Comparison of ENCODE assay signal across 25 cellular contexts in the genomic region with DNA sequence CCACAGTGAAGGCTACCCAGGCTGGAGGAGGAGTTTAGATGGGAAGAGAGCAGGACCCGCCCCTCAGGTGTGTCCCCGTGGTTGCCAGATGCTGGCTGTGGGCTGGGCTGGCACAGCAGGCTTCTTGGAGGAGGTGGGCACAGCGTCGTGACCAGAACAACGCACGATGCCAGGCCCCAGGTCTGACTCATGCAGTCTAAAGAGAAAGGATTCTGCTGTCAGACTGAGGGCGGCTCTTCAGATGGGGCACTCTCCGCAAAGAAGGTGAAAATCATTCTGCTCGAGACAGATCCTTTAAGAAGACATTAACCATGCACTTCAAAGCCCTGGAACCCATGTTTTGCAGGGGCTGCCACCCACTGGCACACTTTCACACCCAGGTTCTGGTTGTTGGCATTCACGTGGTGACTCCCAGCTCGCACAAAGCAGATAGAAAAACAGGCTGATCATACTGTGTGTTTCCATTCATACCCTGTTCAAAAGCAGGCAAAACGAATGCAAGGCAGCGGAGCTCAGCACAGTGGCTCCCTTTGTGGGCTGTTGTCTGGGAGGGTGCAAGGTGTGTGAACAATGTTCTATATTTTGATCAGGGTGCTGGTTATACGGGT. TPM values are rescaled to one million over a fixed set of nuclear protein-coding genes. Genes with fewer than 3 reads are reported as not detected.
DNase-seq lines count a peak whose midpoint lies in the region; ATAC-seq and TF ChIP-seq lines count a peak whose summit lies in the region.
"Had no signal": no experiment of that assay in that cellular context is flagged by ENCODE, and none has a peak within 500 bp of the region (broad histone marks: within the 10 kb centered on the region; RNA-seq: fewer than 3 reads in every experiment).

No MANE protein-coding gene starts in this region.

- no peaks in the 10 kb centered on the region for H3K36me3 ChIP-seq in BLaER1 treated with 17β-estradiol and CSF1 and Interleukin-3, amounts not matched to agents 10 nM and 100 nM
- H3K36me3 ChIP-seq in H7 (replicated peaks; ENCODE audit: control insufficient read depth, insufficient read depth, low read length): no peaks in the 10 kb centered on the region
- H3K36me3 ChIP-seq: brain microvascular endothelial cell, esophagus muscularis mucosa, left lung had no signal

- peak overlapping the region in 2 of 11 experiments; percentile 13 to 55; a peak in 3 of 22 replicates for H3K27ac ChIP-seq in BLaER1 treated with 17β-estradiol and CSF1 and Interleukin-3, amounts not matched to agents 10 nM and 100 nM
- H3K27ac ChIP-seq: brain microvascular endothelial cell, esophagus muscularis mucosa, left lung, SK-N-MC, testis, WERI-Rb-1 had no signal

- peaks cover 46 to 68% (median 57%) of the 10 kb centered on the region in 10 experiments for H3K4me1 ChIP-seq in BLaER1 treated with 17β-estradiol and CSF1 and Interleukin-3, amounts not matched to agents 10 nM and 100 nM
- H3K4me1 ChIP-seq: left lung, testis had no signal

- H3K9me3 ChIP-seq in BLaER1 treated with 17β-estradiol and CSF1 and Interleukin-3, amounts not matched to agents 10 nM and 100 nM (replicated peaks in 1 of 11): peaks cover 0 to 9% (median 4%) of the 10 kb centered on the region in 11 experiments; a peak in 3 of 22 replicates
- H3K9me3 ChIP-seq: esophagus muscularis mucosa, left lung, testis had no signal

- H3K27me3 ChIP-seq in BLaER1 treated with 17β-estradiol and CSF1 and Interleukin-3, amounts not matched to agents 10 nM and 100 nM: peaks cover 0 to 5% (median 0%) of the 10 kb centered on the region in 11 experiments; a peak in 2 of 22 replicates
- no peaks in the 10 kb centered on the region; the same call in 1 of the 2 replicates for H3K27me3 ChIP-seq in H7 (ENCODE audit: control insufficient read depth, insufficient read depth, low read length)
- H3K27me3 ChIP-seq: testis had no signal

- ATAC-seq in HG03520 (IDR thresholded peaks at IDR 0.05; ENCODE audit: unreplicated experiment) (no peak), HG02938 (IDR thresholded peaks at IDR 0.05; ENCODE audit: unreplicated experiment) (no peak)
- ATAC-seq: left lung had no signal

- no peaks in the 10 kb centered on the region for H3K9me3 Mint-ChIP-seq in neural crest cell
- H3K9me3 Mint-ChIP-seq: CD4-positive, alpha-beta T cell; naive B cell had no signal

- H3K4me3 Mint-ChIP-seq in neural crest cell: no peak overlapping the region
- H3K4me3 Mint-ChIP-seq: CD4-positive, alpha-beta T cell; HFFc6; immature natural killer cell; naive B cell had no signal

- TF ChIP-seq CTCF in neural crest cell (conservative IDR thresholded peaks at IDR 0.05): no peak

- H4K20me1 ChIP-seq in BLaER1 treated with 17β-estradiol and CSF1 and Interleukin-3, amounts not matched to agents 10 nM and 100 nM: no peaks in the 10 kb centered on the region

- H3K36me3 Mint-ChIP-seq in neural crest cell (ENCODE audit: low read depth): peaks cover 10% of the 10 kb centered on the region
- H3K36me3 Mint-ChIP-seq: immature natural killer cell, naive B cell had no signal

- peak; percentile 57 for DNase-seq in H7
- peak; percentile 59 for DNase-seq in astrocyte of the hippocampus (ENCODE audit: low read depth, low spot score)
- no peak for DNase-seq in neural crest cell (ENCODE audit: low read depth, low spot score)
- no peak for DNase-seq in NCI-H345 treated with DMSO at 0.1 percent for 48 hours (lab: John Stamatoyannopoulos, UW; ENCODE audit: unreplicated experiment)
- DNase-seq: activated effector memory CD4-positive, alpha-beta T cell treated with Interleukin-2 at 50 U/mL for 16 hours; brain microvascular endothelial cell; CD4-positive, alpha-beta T cell; DMS 273 treated with DMSO at 0.1 percent for 48 hours; HFFc6; hippocampal formation; immature natural killer cell; left lung; MV-4-11; naive B cell; NCI-H2171; NCI-H524 treated with DMSO at 0.1 percent for 48 hours; RPMI8226; T-helper 2 cell; testis; WERI-Rb-1 had no signal

- H3K4me3 ChIP-seq in BLaER1 treated with 17β-estradiol and CSF1 and Interleukin-3, amounts not matched to agents 10 nM and 100 nM: no peak overlapping the region
- no peak overlapping the region for H3K4me3 ChIP-seq in H7 (ENCODE audit: insufficient read depth, low read depth, low read length)
- H3K4me3 ChIP-seq: esophagus muscularis mucosa, left lung, SK-N-MC, testis had no signal

- peaks cover 35% of the 10 kb centered on the region for H3K4me1 Mint-ChIP-seq in neural crest cell
- H3K4me1 Mint-ChIP-seq: immature natural killer cell, naive B cell had no signal

- H3K27ac Mint-ChIP-seq in neural crest cell (ENCODE audit: unreplicated experiment): peak overlapping the region; percentile 81
- H3K27ac Mint-ChIP-seq: CD4-positive, alpha-beta T cell; HFFc6; immature natural killer cell; naive B cell had no signal

- H3K27me3 Mint-ChIP-seq in neural crest cell (ENCODE audit: low read depth): no peaks in the 10 kb centered on the region

- H3K4me2 ChIP-seq in BLaER1 treated with 17β-estradiol and CSF1 and Interleukin-3, amounts not matched to agents 10 nM and 100 nM: peak overlapping the region in 7 of 11 experiments; percentile 63 to 85 (median 73); a peak in 14 of 22 replicates

- 0 out of 22 replicates have a peak overlapping the region, but pooled peaks of 1 of the 11 experiments have one; percentile 14 for H3K9ac ChIP-seq in BLaER1 treated with 17β-estradiol and CSF1 and Interleukin-3, amounts not matched to agents 10 nM and 100 nM

RNA-seq across cellular contexts. Expression of a gene that starts 19.0 kb away (rescaled TPM):
- total RNA-seq in H7 (2014; rRNA removed; shearing (Covaris generic)): 1.1 and 1.3 TPM in 2 replicates
- total RNA-seq in neural crest cell: 38.4 and 38.9 TPM in 2 replicates
- total RNA-seq: CD4-positive, alpha-beta T cell; HFFc6 had no signal

Comparison
In these comparisons a context has a peak if more than half of its experiments do, and no peak if none do; other contexts are left out.
1. DNase-seq: peak in H7 (single experiment) and astrocyte of the hippocampus (single experiment); none in neural crest cell (single experiment) and NCI-H345 treated with DMSO at 0.1 percent for 48 hours (single experiment).
2. RNA of a gene that starts 19.0 kb away (total RNA-seq): 38.4 to 38.9 TPM in neural crest cell; 1.1 to 1.3 TPM in H7; every median in the first group is over 10 times any median in the second.